Comparison of ENCODE assay signal across 28 cellular contexts in the genomic region with DNA sequence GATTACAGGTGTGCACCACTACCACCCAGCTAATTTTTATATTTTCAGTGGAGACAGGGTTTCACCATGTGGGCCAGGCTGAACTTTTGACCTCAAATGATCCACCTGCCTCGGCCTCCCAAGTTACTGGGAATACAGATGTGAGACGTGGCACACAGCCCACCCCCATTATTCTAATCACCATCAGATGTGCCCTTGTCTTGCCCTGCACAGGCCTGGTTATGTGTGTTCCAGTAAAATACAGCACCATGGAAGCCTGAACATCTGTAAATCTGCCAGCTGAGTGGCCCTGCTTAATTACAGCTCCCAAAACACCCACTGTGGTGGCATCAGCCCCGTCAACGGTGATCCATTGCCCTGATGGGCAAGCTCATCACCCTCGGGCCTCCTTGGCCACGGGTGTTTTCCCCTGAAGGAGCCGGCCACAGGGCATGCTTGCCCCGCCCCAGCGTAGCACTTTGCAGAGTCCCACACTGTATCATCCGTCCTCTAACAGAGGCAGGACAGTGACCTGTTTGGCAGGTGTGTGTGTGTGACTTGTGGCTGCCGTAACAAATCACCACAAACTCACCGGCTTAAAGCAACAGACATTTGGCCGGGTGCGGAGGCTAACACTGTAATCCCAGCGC.
"Had no signal": no experiment of that assay in that cellular context is flagged by ENCODE, and none has a peak within 500 bp of the region (broad histone marks: within the 10 kb centered on the region; RNA-seq: fewer than 3 reads in every experiment).

No MANE protein-coding gene starts in this region.

- DNase-seq: activated CD4-positive, alpha-beta T cell treated with anti-CD3 and anti-CD28 coated beads, Interleukin-2, amount 10 ng/mL, durations not matched to agents 24 days and 14 days; activated CD4-positive, alpha-beta T cell treated with anti-CD3 and anti-CD28 coated beads, Interleukin-2, amount 50 U/mL, for 4 hours; activated CD8-positive, alpha-beta T cell treated with anti-CD3 and anti-CD28 coated beads for 36 hours; activated effector memory CD4-positive, alpha-beta T cell treated with anti-CD3 and anti-CD28 coated beads, Interleukin-2, amount 50 U/mL, for 16 hours; activated naive CD4-positive, alpha-beta T cell; activated naive CD4-positive, alpha-beta T cell treated with anti-CD3 and anti-CD28 coated beads, Interleukin-2, amount 50 U/mL, for 16 hours; activated naive CD8-positive, alpha-beta T cell treated with anti-CD3 and anti-CD28 coated beads for 36 hours; activated T-cell treated with anti-CD3 and anti-CD28 coated beads, Interleukin-2, amount 50 U/mL, for 1 hour; activated T-cell treated with anti-CD3 and anti-CD28 coated beads, Interleukin-2, amount 50 U/mL, for 72 hours; amniotic stem cell; NCI-H1105; NCI-H1417 treated with DMSO at 0.1 percent for 48 hours; NCI-H1694; NCI-H1930; NCI-H2081 treated with DMSO at 0.1 percent for 48 hours; NCI-H226; NCI-H446 treated with DMSO at 0.1 percent for 48 hours; NCI-H524; NCI-H69; NCI-H82; SHP77 treated with DMSO at 0.1 percent for 48 hours; T1000; WERI-Rb-1 had no signal

- H3K4me3 Mint-ChIP-seq: activated CD4-positive, alpha-beta T cell treated with anti-CD3 and anti-CD28 coated beads, Interleukin-2, amount 10 ng/mL, durations not matched to agents 24 days and 14 days; activated CD8-positive, alpha-beta T cell treated with anti-CD3 and anti-CD28 coated beads for 36 hours; activated naive CD8-positive, alpha-beta T cell treated with anti-CD3 and anti-CD28 coated beads for 36 hours; activated T-cell treated with anti-CD3 and anti-CD28 coated beads, Interleukin-2, amount 50 U/mL, for 72 hours; activated T-helper 17 cell treated with anti-CD3 and anti-CD28 coated beads, Interleukin-2, amount 50 U/mL, for 72 hours had no signal

- H3K4me1 Mint-ChIP-seq: activated CD4-positive, alpha-beta T cell treated with anti-CD3 and anti-CD28 coated beads, Interleukin-2, amount 10 ng/mL, durations not matched to agents 24 days and 14 days; activated naive CD8-positive, alpha-beta T cell treated with anti-CD3 and anti-CD28 coated beads for 36 hours; activated T-helper 17 cell treated with anti-CD3 and anti-CD28 coated beads, Interleukin-2, amount 50 U/mL, for 72 hours had no signal

- H3K4me2 ChIP-seq: KMS-11 had no signal

- H3K27ac Mint-ChIP-seq: activated CD4-positive, alpha-beta T cell treated with anti-CD3 and anti-CD28 coated beads, Interleukin-2, amount 10 ng/mL, durations not matched to agents 24 days and 14 days; activated CD8-positive, alpha-beta T cell treated with anti-CD3 and anti-CD28 coated beads for 36 hours; activated naive CD8-positive, alpha-beta T cell treated with anti-CD3 and anti-CD28 coated beads for 36 hours; activated T-cell treated with anti-CD3 and anti-CD28 coated beads, Interleukin-2, amount 50 U/mL, for 72 hours; activated T-helper 17 cell treated with anti-CD3 and anti-CD28 coated beads, Interleukin-2, amount 50 U/mL, for 72 hours had no signal

- H3K27me3 ChIP-seq: ascending aorta had no signal

- H3K9me3 ChIP-seq: ascending aorta, breast epithelium had no signal

- H3K4me1 ChIP-seq: ascending aorta, breast epithelium had no signal

- H3K27ac ChIP-seq: ascending aorta, breast epithelium, KMS-11, WERI-Rb-1 had no signal

- ATAC-seq: activated CD8-positive, alpha-beta T cell treated with anti-CD3 and anti-CD28 coated beads for 36 hours; activated T-cell treated with anti-CD3 and anti-CD28 coated beads, Interleukin-2, amount 50 U/mL, for 72 hours; activated T-helper 17 cell treated with anti-CD3 and anti-CD28 coated beads, Interleukin-2, amount 50 U/mL, for 72 hours; Panc1 had no signal

- H3K36me3 Mint-ChIP-seq: activated naive CD8-positive, alpha-beta T cell treated with anti-CD3 and anti-CD28 coated beads for 36 hours had no signal

- H3K27me3 Mint-ChIP-seq: activated CD4-positive, alpha-beta T cell treated with anti-CD3 and anti-CD28 coated beads, Interleukin-2, amount 10 ng/mL, durations not matched to agents 24 days and 14 days had no signal

- H3K9ac ChIP-seq: KMS-11 had no signal

- H3K36me3 ChIP-seq: ascending aorta, breast epithelium had no signal

- H3K4me3 ChIP-seq: ascending aorta, breast epithelium had no signal

- H3K9me3 Mint-ChIP-seq: activated CD4-positive, alpha-beta T cell treated with anti-CD3 and anti-CD28 coated beads, Interleukin-2, amount 10 ng/mL, durations not matched to agents 24 days and 14 days; activated CD8-positive, alpha-beta T cell treated with anti-CD3 and anti-CD28 coated beads for 36 hours; activated naive CD8-positive, alpha-beta T cell treated with anti-CD3 and anti-CD28 coated beads for 36 hours; activated T-cell treated with anti-CD3 and anti-CD28 coated beads, Interleukin-2, amount 50 U/mL, for 72 hours; activated T-helper 17 cell treated with anti-CD3 and anti-CD28 coated beads, Interleukin-2, amount 50 U/mL, for 72 hours had no signal
